ENCODE assay signal across 8 cellular contexts in genomic region chr11:57336111-57336666, GRCh38. TPM values are rescaled to one million over a fixed set of nuclear protein-coding genes. Genes with fewer than 3 reads are reported as not detected.
DNase-seq lines count a peak whose midpoint lies in the region; ATAC-seq and TF ChIP-seq lines count a peak whose summit lies in the region.

No MANE protein-coding gene starts in this region.

- intact Hi-C loops in CD4-positive, alpha-beta T cell (cut with DNase I, micrococcal nuclease): loop anchor here (2.0 to 10.0 kb wide), 6 partner anchors 86 to 1809 kb away; partner anchors contain the start of genes FAM111A (in 1 of the 2), MED19 (in 1 of the 2), TIMM10 (in 1 of the 2) and TMX2 (in 1 of the 2)

- in situ Hi-C loops in brain microvascular endothelial cell (cut with HindIII; ENCODE audit: low pct_ligation_motif_present, low sequenced_read_pairs): no loop called here

- ATAC-seq in CD4-positive, alpha-beta T cell (ENCODE audit: poor library complexity): peak; percentile 35

- no peaks in the 10 kb centered on the region for H3K27me3 Mint-ChIP-seq in CD4-positive, alpha-beta T cell

- H3K4me1 Mint-ChIP-seq in CD4-positive, alpha-beta T cell (ENCODE audit: low read depth): peaks cover 29% of the 10 kb centered on the region

- H3K27me3 ChIP-seq in CD4-positive, alpha-beta T cell (ENCODE audit: control insufficient read depth, insufficient read depth, low read length): no peaks in the 10 kb centered on the region
- H3K27me3 ChIP-seq in brain microvascular endothelial cell (replicated peaks): peaks cover 3% of the 10 kb centered on the region
- no peaks in the 10 kb centered on the region for H3K27me3 ChIP-seq in mucosa of stomach (ENCODE audit: control insufficient read depth, insufficient read depth, low read length)

- peak overlapping the region; percentile 59 for H3K9ac ChIP-seq in mucosa of stomach (ENCODE audit: low read length)

- POLR2A ChIA-PET in CD4-positive, alpha-beta T cell (lab: Charles Lee): interaction anchor here (0.6 to 5.2 kb wide), 6 partner anchors 11 to 1242 kb away, joined by 3 to 107 read pairs (median 4); partner anchors contain the start of genes SELENOH and TNKS1BP1
- POLR2A ChIA-PET in GM10248 (lab: Yijun Ruan, JAX): interaction anchor here (1.4 kb wide), 2 partner anchors 11 to 19 kb away, joined by 4 to 10 read pairs; partner anchors contain the start of gene TNKS1BP1

- CTCF ChIA-PET in CD4-positive, alpha-beta T cell (lab: Charles Lee): interaction anchor here (1.5 kb wide), 1 partner anchor 321 kb away, joined by 3 read pairs; the partner anchor contains the start of gene CLP1
- CTCF ChIA-PET in GM10248 (lab: Yijun Ruan, JAX): interaction anchor here (1.0 to 3.7 kb wide), 9 partner anchors 9 to 192 kb away, joined by 3 to 28 read pairs (median 4); no protein-coding TSS in a partner anchor

- peak overlapping the region; percentile 80 for H3K4me3 ChIP-seq in brain microvascular endothelial cell (ENCODE audit: low read depth, low read length)
- H3K4me3 ChIP-seq in mucosa of stomach (ENCODE audit: low read length): peak overlapping the region; percentile 0

- H3K27ac ChIP-seq in CD4-positive, alpha-beta T cell (ENCODE audit: low read depth, low read length): peak overlapping the region; percentile 72
- H3K27ac ChIP-seq in KOPT-K1 (ENCODE audit: low read depth, low read length, poor library complexity, severe bottlenecking): peak overlapping the region; percentile 83
- peak overlapping the region; percentile 54 for H3K27ac ChIP-seq in brain microvascular endothelial cell

- no peak for TF ChIP-seq CTCF in CD4-positive, alpha-beta T cell (IDR thresholded peaks at IDR 0.05)
- no peak for TF ChIP-seq CTCF in brain microvascular endothelial cell (IDR thresholded peaks at IDR 0.05; ENCODE audit: low read depth, low read length, missing control alignments)
- no peak for TF ChIP-seq CTCF in GM10248 (IDR thresholded peaks at IDR 0.05; ENCODE audit: control extremely low read depth, extremely low read depth, low read depth, missing control alignments)

- no peaks in the 10 kb centered on the region for H3K9me3 Mint-ChIP-seq in CD4-positive, alpha-beta T cell

- no peaks in the 10 kb centered on the region for H3K9me3 ChIP-seq in CD4-positive, alpha-beta T cell (ENCODE audit: control insufficient read depth, low read length)
- H3K9me3 ChIP-seq in KOPT-K1 (ENCODE audit: insufficient read depth, low read length, poor library complexity, severe bottlenecking) (no peaks in the 10 kb centered on the region), mucosa of stomach (ENCODE audit: control insufficient read depth, low read length) (no peaks in the 10 kb centered on the region)

- H3K4me3 Mint-ChIP-seq in CD4-positive, alpha-beta T cell: peak overlapping the region; percentile 89

- H3K36me3 Mint-ChIP-seq in CD4-positive, alpha-beta T cell (ENCODE audit: low read depth): peaks cover 42% of the 10 kb centered on the region

- peaks cover 33% of the 10 kb centered on the region for H3K36me3 ChIP-seq in KOPT-K1 (ENCODE audit: insufficient read depth, low read length)
- H3K36me3 ChIP-seq in brain microvascular endothelial cell (replicated peaks): peaks cover 20% of the 10 kb centered on the region
- no peaks in the 10 kb centered on the region for H3K36me3 ChIP-seq in mucosa of stomach (ENCODE audit: control insufficient read depth, insufficient read depth, low read length)

- H3K4me1 ChIP-seq in mucosa of stomach (ENCODE audit: control insufficient read depth, insufficient read depth, low read length): peaks cover 4% of the 10 kb centered on the region

- DNase-seq in CD4-positive, alpha-beta T cell: peak in 2 of 10 experiments; percentile 11 to 29
- DNase-seq in brain microvascular endothelial cell (no peak), CD1c-positive myeloid dendritic cell (ENCODE audit: extremely low spot score) (no peak), NCI-H2107 (lab: John Stamatoyannopoulos, UW) (no peak), GM10248 (ENCODE audit: extremely low spot score) (no peak), GM19240 (ENCODE audit: insufficient read length, low spot score) (no peak)

- H3K27ac Mint-ChIP-seq in CD4-positive, alpha-beta T cell: peak overlapping the region; percentile 96

RNA-seq across cellular contexts. Expression of gene SSRP1, which starts 0.5 kb away (rescaled TPM):
- 10 to 100 TPM; 36.7 to 41.2 TPM for total RNA-seq in CD4-positive, alpha-beta T cell

RNA-seq across cellular contexts. Expression of gene P2RX3, which starts 2.0 kb away (rescaled TPM):
- not detected for total RNA-seq in CD4-positive, alpha-beta T cell

RNA-seq across cellular contexts. Expression of gene TNKS1BP1, which starts 11.4 kb away (rescaled TPM):
- total RNA-seq in CD4-positive, alpha-beta T cell: 10 to 100 TPM; 12.9 to 13.2 TPM

RNA-seq across cellular contexts. Expression of gene PRG3, which starts 44.8 kb away (rescaled TPM):
- not detected for total RNA-seq in CD4-positive, alpha-beta T cell

RNA-seq across cellular contexts. Expression of gene PRG2, which starts 54.3 kb away (rescaled TPM):
- total RNA-seq in CD4-positive, alpha-beta T cell: 1 to 10 TPM in 1 of 2 experiments, under 1 TPM in 1; 0.53 to 1.1 TPM
